ENCODE assay signal across 1 cellular context in genomic region chr22:49976439-49977175, GRCh38.
TF ChIP-seq lines count a peak whose summit lies in the region.

No MANE protein-coding gene starts in this region.

TF ChIP-seq in GM12878, 131 proteins besides CTCF, POLR2A, EP300 and RAD21 (continued from another document):
- no peak for TF ChIP-seq ATF3 (IDR thresholded peaks at IDR 0.05; ENCODE audit: borderline replicate concordance, extremely low read depth, low read depth, low read length)
- peak; percentile 42 for TF ChIP-seq SP1 (IDR thresholded peaks at IDR 0.05; ENCODE audit: low read depth, low read length)
- TF ChIP-seq E2F8 (IDR thresholded peaks at IDR 0.05; ENCODE audit: low read depth, partially characterized antibody): no peak
- TF ChIP-seq BCLAF1 (IDR thresholded peaks at IDR 0.05): no peak
- peak; percentile 88 for TF ChIP-seq SPI1 (IDR thresholded peaks at IDR 0.05; ENCODE audit: borderline replicate concordance, insufficient read depth, low read depth, low read length)
- TF ChIP-seq RELB (IDR thresholded peaks at IDR 0.05; ENCODE audit: low read depth): peak; percentile 6
- TF ChIP-seq TBL1XR1 (IDR thresholded peaks at IDR 0.05; ENCODE audit: low read depth, low read length): peak; percentile 48; the same call in 1 of the 2 replicates
- TF ChIP-seq MLLT1 (IDR thresholded peaks at IDR 0.05): peak; percentile 47; the same call in 1 of the 2 replicates
- TF ChIP-seq CREM (IDR thresholded peaks at IDR 0.05; ENCODE audit: low read depth): peak; percentile 57; the same call in 1 of the 2 replicates
- peak; percentile 91 for TF ChIP-seq ATF7 (IDR thresholded peaks at IDR 0.05; ENCODE audit: low read depth)
- peak; percentile 72 for TF ChIP-seq MTA2 (IDR thresholded peaks at IDR 0.05; ENCODE audit: low read depth)
- 0 out of 2 replicates have a peak, but pooled peaks have one; percentile 19 for TF ChIP-seq DPF2 (IDR thresholded peaks at IDR 0.05)
- TF ChIP-seq RAD51 (IDR thresholded peaks at IDR 0.05): peak; percentile 41; the same call in 1 of the 2 replicates
- TF ChIP-seq PKNOX1 (IDR thresholded peaks at IDR 0.05): peak; percentile 21; the same call in 1 of the 2 replicates
- no peak for TF ChIP-seq STAT1 (conservative IDR thresholded peaks at IDR 0.05)
